Comparison of ENCODE assay signal across 8 cellular contexts in genomic region chr20:46022411-46023147, GRCh38. TPM values are rescaled to one million over a fixed set of nuclear protein-coding genes. Genes with fewer than 3 reads are reported as not detected.
A peak's percentile ranks its signal among the peaks of the same experiment; 100 is the strongest.
DNase-seq lines count a peak whose midpoint lies in the region; ATAC-seq and TF ChIP-seq lines count a peak whose summit lies in the region.

No MANE protein-coding gene starts in this region.

- peak overlapping the region; percentile 90 for H3K4me3 Mint-ChIP-seq in endothelial cell (ENCODE audit: unreplicated experiment)
- H3K4me3 Mint-ChIP-seq in naive thymus-derived CD8-positive, alpha-beta T cell = peak overlapping the region in 9 of 10 donors; percentile 62 to 82 (median 72)

- peaks cover 9% of the 10 kb centered on the region for H3K4me1 Mint-ChIP-seq in endothelial cell (ENCODE audit: unreplicated experiment)
- peaks cover 11 to 26% (median 24%) of the 10 kb centered on the region in 4 donors for H3K4me1 Mint-ChIP-seq in naive thymus-derived CD8-positive, alpha-beta T cell

- DNase-seq in A172 (ENCODE audit: low spot score) = peak; percentile 62
- DNase-seq in GM13977 (ENCODE audit: low spot score) = peak; percentile 86
- peak; percentile 40 for DNase-seq in NCI-H774 (lab: John Stamatoyannopoulos, UW)
- DNase-seq in activated CD8-positive, alpha-beta memory T cell treated with anti-CD3 and anti-CD28 coated beads, Interleukin-2, amount 50 U/mL, for 4 hours = peak; percentile 81
- DNase-seq in endothelial cell (ENCODE audit: low spot score) = peak; percentile 74
- DNase-seq in naive thymus-derived CD8-positive, alpha-beta T cell = peak; percentile 49 to 88 (median 74)
- peak in 5 of 6 experiments; percentile 54 to 80 (median 65) for DNase-seq in stimulated activated naive CD4-positive, alpha-beta T cell (lab: John Stamatoyannopoulos, UW)

- H3K27ac Mint-ChIP-seq in endothelial cell (ENCODE audit: unreplicated experiment) = no peak overlapping the region
- H3K27ac Mint-ChIP-seq in naive thymus-derived CD8-positive, alpha-beta T cell = no peak overlapping the region

- H3K27me3 Mint-ChIP-seq in endothelial cell (ENCODE audit: unreplicated experiment) = peaks cover 16% of the 10 kb centered on the region
- H3K27me3 Mint-ChIP-seq in naive thymus-derived CD8-positive, alpha-beta T cell = peaks cover 38 to 76% (median 59%) of the 10 kb centered on the region in 5 donors

- ATAC-seq in naive thymus-derived CD8-positive, alpha-beta T cell = peak; percentile 67 to 71
- no peak for ATAC-seq in HG03432 (IDR thresholded peaks at IDR 0.05; ENCODE audit: unreplicated experiment)

- POLR2A ChIA-PET in naive thymus-derived CD8-positive, alpha-beta T cell (lab: Charles Lee) = interaction anchor here (0.7 to 1.4 kb wide), 3 partner anchors 8 to 104 kb away, joined by 3 to 4 read pairs (median 3); partner anchors contain the start of gene PCIF1

- in situ Hi-C loops in GM13977 (cut with MboI; ENCODE audit: low pct_unique_long_range_greater_than_20kb, low sequenced_read_pairs, unreplicated experiment) = no loop called here

- no peaks in the 10 kb centered on the region for H3K9me3 Mint-ChIP-seq in endothelial cell (ENCODE audit: unreplicated experiment)
- H3K9me3 Mint-ChIP-seq in naive thymus-derived CD8-positive, alpha-beta T cell = peaks cover 0 to 2% (median 0%) of the 10 kb centered on the region in 9 donors

- peak; percentile 86 for TF ChIP-seq CTCF in GM13977 (IDR thresholded peaks at IDR 0.05; ENCODE audit: extremely low read depth, insufficient read depth, missing control alignments)
- peak; percentile 46 for TF ChIP-seq CTCF in endothelial cell (IDR thresholded peaks at IDR 0.05; ENCODE audit: unreplicated experiment)

- no peaks in the 10 kb centered on the region for H3K36me3 Mint-ChIP-seq in endothelial cell (ENCODE audit: low read depth, unreplicated experiment)
- H3K36me3 Mint-ChIP-seq in naive thymus-derived CD8-positive, alpha-beta T cell = no peaks in the 10 kb centered on the region

RNA-seq across cellular contexts. Expression of gene SLC12A5, which starts 6.4 kb away (rescaled TPM):
- 0.90 and 3.4 TPM in 2 replicates for total RNA-seq in A172 (2014; rRNA removed; shearing (Covaris generic))
- total RNA-seq in endothelial cell (ENCODE audit: unreplicated experiment) = 8.8 TPM
- total RNA-seq in naive thymus-derived CD8-positive, alpha-beta T cell = 1 to 10 TPM; 1.0 to 1.5 TPM
- polyA plus RNA-seq in naive thymus-derived CD8-positive, alpha-beta T cell = under 1 TPM in 1 of 3 donors, not detected in 2; 0.83 TPM

RNA-seq across cellular contexts. Expression of gene MMP9, which starts 13.9 kb away (rescaled TPM):
- total RNA-seq in A172 (2014; rRNA removed; shearing (Covaris generic)) = 0.26 and 0.71 TPM in 2 replicates
- 9.7 TPM for total RNA-seq in endothelial cell (ENCODE audit: unreplicated experiment)
- total RNA-seq in naive thymus-derived CD8-positive, alpha-beta T cell = 1 to 10 TPM in 1 of 2 experiments, under 1 TPM in 1; 0.75 to 1.3 TPM
- not detected for polyA plus RNA-seq in naive thymus-derived CD8-positive, alpha-beta T cell

RNA-seq across cellular contexts. Expression of gene ZNF335, which starts 50.6 kb away (rescaled TPM):
- total RNA-seq in A172 (2014; rRNA removed; shearing (Covaris generic)) = 11.3 and 11.5 TPM in 2 replicates
- total RNA-seq in endothelial cell (ENCODE audit: unreplicated experiment) = 22.9 TPM
- total RNA-seq in naive thymus-derived CD8-positive, alpha-beta T cell = 10 to 100 TPM; 53.1 to 56.2 TPM
- polyA plus RNA-seq in naive thymus-derived CD8-positive, alpha-beta T cell = 10 to 100 TPM in 1 of 3 donors, 1 to 10 TPM in 2; 6.4 to 13.2 (median 7.8) TPM
